24 cellular contexts compared by ENCODE assay signal in genomic region chr22:29427176-29427760, GRCh38. TPM values are rescaled to one million over a fixed set of nuclear protein-coding genes. Genes with fewer than 3 reads are reported as not detected.
DNase-seq lines count a peak whose midpoint lies in the region; ATAC-seq and TF ChIP-seq lines count a peak whose summit lies in the region.
"Had no signal": no experiment of that assay in that cellular context is flagged by ENCODE, and none has a peak within 500 bp of the region (broad histone marks: within the 10 kb centered on the region; RNA-seq: fewer than 3 reads in every experiment).

No MANE protein-coding gene starts in this region.

- H3K4me1 ChIP-seq in lung (ENCODE audit: control insufficient read depth in 2 of 2, insufficient read depth in 2 of 2, low read length in 2 of 2): peaks cover 0 to 2% of the 10 kb centered on the region in 2 donors

- H3K27ac ChIP-seq in coronary artery: no peak overlapping the region
- H3K27ac ChIP-seq in lung (ENCODE audit: low read depth in 1 of 2, low read length in 1 of 2): no peak overlapping the region
- H3K27ac ChIP-seq: HL-60, PC-9, RWPE1 had no signal

- no peaks in the 10 kb centered on the region for H3K9me3 ChIP-seq in lung (ENCODE audit: control insufficient read depth in 2 of 2, insufficient read depth in 1 of 2, low read length in 1 of 2)

- no peak for TF ChIP-seq CTCF in natural killer cell (IDR thresholded peaks at IDR 0.05)
- no peak for TF ChIP-seq CTCF in coronary artery (IDR thresholded peaks at IDR 0.05)
- TF ChIP-seq CTCF in lung (IDR thresholded peaks at IDR 0.05; ENCODE audit: control extremely low read depth, extremely low read depth): no peak

- 79 to 94% methylated on average over 2 of the region's 2 CpGs for WGBS in lung, 2 donors

- H3K4me3 Mint-ChIP-seq in natural killer cell treated with Interleukin-12 subunit alpha and Interleukin-12 subunit beta and Interleukin-15 and Interleukin-18, amount 100 ng/mL, for 72 hours: no peak overlapping the region
- no peak overlapping the region for H3K4me3 Mint-ChIP-seq in natural killer cell
- H3K4me3 Mint-ChIP-seq in stimulated activated naive CD8-positive, alpha-beta T cell treated with anti-CD3 and anti-CD28 coated beads, Interleukin-15, amount 100 ng/mL, for 72 hours: no peak overlapping the region
- no peak overlapping the region for H3K4me3 Mint-ChIP-seq in immature natural killer cell
- H3K4me3 Mint-ChIP-seq: CD4-positive, alpha-beta T cell had no signal

- H3K27ac Mint-ChIP-seq in natural killer cell treated with Interleukin-12 subunit alpha and Interleukin-12 subunit beta and Interleukin-15 and Interleukin-18, amount 100 ng/mL, for 72 hours: no peak overlapping the region
- H3K27ac Mint-ChIP-seq in natural killer cell: no peak overlapping the region
- no peak overlapping the region for H3K27ac Mint-ChIP-seq in stimulated activated naive CD8-positive, alpha-beta T cell treated with anti-CD3 and anti-CD28 coated beads, Interleukin-15, amount 100 ng/mL, for 72 hours
- H3K27ac Mint-ChIP-seq in immature natural killer cell: no peak overlapping the region
- H3K27ac Mint-ChIP-seq: CD4-positive, alpha-beta T cell had no signal

- no peaks in the 10 kb centered on the region for H3K4me1 Mint-ChIP-seq in natural killer cell treated with Interleukin-12 subunit alpha and Interleukin-12 subunit beta and Interleukin-15 and Interleukin-18, amount 100 ng/mL, for 72 hours (ENCODE audit: low read depth in 2 of 2)
- H3K4me1 Mint-ChIP-seq in natural killer cell (no peaks in the 10 kb centered on the region), immature natural killer cell (no peaks in the 10 kb centered on the region)
- no peaks in the 10 kb centered on the region for H3K4me1 Mint-ChIP-seq in stimulated activated naive CD8-positive, alpha-beta T cell treated with anti-CD3 and anti-CD28 coated beads, Interleukin-15, amount 100 ng/mL, for 72 hours

- peak; percentile 27 to 36 for ATAC-seq in natural killer cell treated with Interleukin-12 subunit alpha and Interleukin-12 subunit beta and Interleukin-15 and Interleukin-18, amount 100 ng/mL, for 72 hours
- ATAC-seq in natural killer cell (no peak), lung (ENCODE audit: insufficient read depth, low FRiP score) (no peak), GM21723 (IDR thresholded peaks at IDR 0.05; ENCODE audit: unreplicated experiment) (no peak)
- ATAC-seq in stimulated activated naive CD8-positive, alpha-beta T cell treated with anti-CD3 and anti-CD28 coated beads, Interleukin-15, amount 100 ng/mL, for 72 hours: no peak
- ATAC-seq: HCT116 had no signal

- H3K27me3 ChIP-seq in lung (ENCODE audit: control insufficient read depth, insufficient read depth): no peaks in the 10 kb centered on the region

- no peaks in the 10 kb centered on the region for H3K9me3 Mint-ChIP-seq in natural killer cell treated with Interleukin-12 subunit alpha and Interleukin-12 subunit beta and Interleukin-15 and Interleukin-18, amount 100 ng/mL, for 72 hours
- H3K9me3 Mint-ChIP-seq in natural killer cell (no peaks in the 10 kb centered on the region), immature natural killer cell (no peaks in the 10 kb centered on the region)
- no peaks in the 10 kb centered on the region for H3K9me3 Mint-ChIP-seq in stimulated activated naive CD8-positive, alpha-beta T cell treated with anti-CD3 and anti-CD28 coated beads, Interleukin-15, amount 100 ng/mL, for 72 hours
- H3K9me3 Mint-ChIP-seq: CD4-positive, alpha-beta T cell had no signal

- H3K4me3 ChIP-seq in coronary artery: no peak overlapping the region
- no peak overlapping the region for H3K4me3 ChIP-seq in lung
- H3K4me3 ChIP-seq: PC-9 had no signal

- no peaks in the 10 kb centered on the region for H3K36me3 Mint-ChIP-seq in natural killer cell treated with Interleukin-12 subunit alpha and Interleukin-12 subunit beta and Interleukin-15 and Interleukin-18, amount 100 ng/mL, for 72 hours
- H3K36me3 Mint-ChIP-seq in natural killer cell: no peaks in the 10 kb centered on the region
- H3K36me3 Mint-ChIP-seq in immature natural killer cell: no peaks in the 10 kb centered on the region

- no peaks in the 10 kb centered on the region for H3K36me3 ChIP-seq in lung (ENCODE audit: control insufficient read depth in 2 of 2, insufficient read depth in 2 of 2, low read length in 2 of 2)

- intact Hi-C loops in natural killer cell (cut with micrococcal nuclease): no loop called here

- H3K27me3 Mint-ChIP-seq in natural killer cell treated with Interleukin-12 subunit alpha and Interleukin-12 subunit beta and Interleukin-15 and Interleukin-18, amount 100 ng/mL, for 72 hours: peaks cover 13 to 22% of the 10 kb centered on the region in 2 donors
- H3K27me3 Mint-ChIP-seq in natural killer cell (ENCODE audit: low read depth in 2 of 2) (peaks cover 0 to 13% of the 10 kb centered on the region in 2 donors), immature natural killer cell (ENCODE audit: low read depth in 3 of 3) (peaks cover 1 to 10% (median 1%) of the 10 kb centered on the region in 3 donors)
- H3K27me3 Mint-ChIP-seq in stimulated activated naive CD8-positive, alpha-beta T cell treated with anti-CD3 and anti-CD28 coated beads, Interleukin-15, amount 100 ng/mL, for 72 hours: peaks cover 35% of the 10 kb centered on the region

- no peak for DNase-seq in natural killer cell treated with Interleukin-12 subunit alpha and Interleukin-12 subunit beta and Interleukin-15 and Interleukin-18, amount 100 ng/mL, for 72 hours (ENCODE audit: low spot score)
- DNase-seq in natural killer cell (no peak), coronary artery (ENCODE audit: low spot score) (peak; percentile 21), lung (ENCODE audit: low spot score) (peak; percentile 10), UCSD-AML1 (lab: John Stamatoyannopoulos, UW; ENCODE audit: unreplicated experiment) (no peak), immature natural killer cell (no peak)
- DNase-seq in stimulated activated naive CD8-positive, alpha-beta T cell treated with anti-CD3 and anti-CD28 coated beads, Interleukin-15, amount 100 ng/mL, for 72 hours: no peak
- DNase-seq: CD4-positive, alpha-beta T cell; IMR-90; NCI-H1048; NCI-H1436; NCI-H2029; NCI-H2171; NCI-H526; PC-9; SIG-M5 had no signal

RNA-seq across cellular contexts. Expression of gene RFPL1, which starts 11.1 kb away (rescaled TPM):
- total RNA-seq in natural killer cell treated with Interleukin-12 subunit alpha and Interleukin-12 subunit beta and Interleukin-15 and Interleukin-18, amount 100 ng/mL, for 72 hours: not detected
- total RNA-seq in natural killer cell: not detected
- total RNA-seq in lung: not detected
- polyA plus RNA-seq in lung: not detected
- not detected for polyA plus RNA-seq in immature natural killer cell
- total RNA-seq: A172; CD4-positive, alpha-beta T cell; HT1080; IMR-90; M059J; PC-9 had no signal
- polyA plus RNA-seq: BJ, IMR-90 had no signal

RNA-seq across cellular contexts. Expression of gene AP1B1, which starts 38.9 kb away (rescaled TPM):
- total RNA-seq in natural killer cell treated with Interleukin-12 subunit alpha and Interleukin-12 subunit beta and Interleukin-15 and Interleukin-18, amount 100 ng/mL, for 72 hours: 100 to 1,000 TPM in 1 of 2 donors, 10 to 100 TPM in 1; 95.7 to 106 TPM
- 10 to 100 TPM; 54.0 to 56.1 (median 54.3) TPM for total RNA-seq in natural killer cell
- total RNA-seq in lung: 10 to 100 TPM; 37.1 to 97.9 TPM
- polyA plus RNA-seq in lung: 10 to 100 TPM; 32.7 to 62.9 TPM
- 10 to 100 TPM; 11.8 to 32.4 (median 12.1) TPM for polyA plus RNA-seq in immature natural killer cell

RNA-seq across cellular contexts. Expression of gene NEFH, which starts 52.8 kb away (rescaled TPM):
- 1 to 10 TPM; 2.3 to 6.6 TPM for total RNA-seq in natural killer cell treated with Interleukin-12 subunit alpha and Interleukin-12 subunit beta and Interleukin-15 and Interleukin-18, amount 100 ng/mL, for 72 hours
- total RNA-seq in natural killer cell: under 1 TPM; 0.09 to 0.48 (median 0.12) TPM
- total RNA-seq in lung: under 1 TPM; 0.61 to 0.71 TPM
- polyA plus RNA-seq in lung: under 1 TPM; 0.22 to 0.50 TPM
- polyA plus RNA-seq in immature natural killer cell: under 1 TPM in 1 of 3 donors, not detected in 2; 0.64 TPM
- total RNA-seq: A172, HT1080, M059J had no signal

Comparison
In these comparisons a context has a peak if more than half of its experiments do, and no peak if none do; other contexts are left out.
1. ATAC-seq: peak in natural killer cell treated with Interleukin-12 subunit alpha and Interleukin-12 subunit beta and Interleukin-15 and Interleukin-18, amount 100 ng/mL, for 72 hours (2 of 2); none in natural killer cell (0 of 3), lung (single experiment), GM21723 (single experiment) and stimulated activated naive CD8-positive, alpha-beta T cell treated with anti-CD3 and anti-CD28 coated beads, Interleukin-15, amount 100 ng/mL, for 72 hours (single experiment).
2. DNase-seq: peak in coronary artery (single experiment) and lung (single experiment); none in natural killer cell treated with Interleukin-12 subunit alpha and Interleukin-12 subunit beta and Interleukin-15 and Interleukin-18, amount 100 ng/mL, for 72 hours (single experiment), natural killer cell (single experiment), UCSD-AML1 (single experiment), stimulated activated naive CD8-positive, alpha-beta T cell treated with anti-CD3 and anti-CD28 coated beads, Interleukin-15, amount 100 ng/mL, for 72 hours (0 of 2) and immature natural killer cell (0 of 3).